ENCODE assay signal across 1 cellular context in the genomic region with DNA sequence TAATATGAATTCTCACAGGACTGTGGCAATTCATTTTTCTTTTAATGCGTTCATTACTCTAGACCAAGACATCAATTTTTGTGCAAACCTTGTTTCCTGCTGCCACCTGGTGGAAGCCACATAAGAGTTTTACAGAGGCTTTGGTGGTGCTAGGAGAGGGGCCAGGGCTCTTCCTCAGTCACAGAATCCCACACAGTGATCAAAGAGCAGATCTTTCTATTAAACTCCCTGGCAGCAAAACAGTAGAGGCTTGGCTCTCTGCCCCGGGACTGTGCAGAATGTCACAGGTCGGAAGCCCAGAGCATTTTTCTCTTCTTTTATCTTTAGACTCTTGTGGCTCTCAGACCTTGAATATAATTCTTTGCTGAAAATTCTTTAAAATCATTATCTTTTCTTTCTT.
TF ChIP-seq lines count a peak whose summit lies in the region.

No MANE protein-coding gene starts in this region.

TF ChIP-seq in HepG2, 621 proteins besides CTCF, POLR2A, EP300 and RAD21 (continued from another document):
- TF ChIP-seq, protein P1, sequence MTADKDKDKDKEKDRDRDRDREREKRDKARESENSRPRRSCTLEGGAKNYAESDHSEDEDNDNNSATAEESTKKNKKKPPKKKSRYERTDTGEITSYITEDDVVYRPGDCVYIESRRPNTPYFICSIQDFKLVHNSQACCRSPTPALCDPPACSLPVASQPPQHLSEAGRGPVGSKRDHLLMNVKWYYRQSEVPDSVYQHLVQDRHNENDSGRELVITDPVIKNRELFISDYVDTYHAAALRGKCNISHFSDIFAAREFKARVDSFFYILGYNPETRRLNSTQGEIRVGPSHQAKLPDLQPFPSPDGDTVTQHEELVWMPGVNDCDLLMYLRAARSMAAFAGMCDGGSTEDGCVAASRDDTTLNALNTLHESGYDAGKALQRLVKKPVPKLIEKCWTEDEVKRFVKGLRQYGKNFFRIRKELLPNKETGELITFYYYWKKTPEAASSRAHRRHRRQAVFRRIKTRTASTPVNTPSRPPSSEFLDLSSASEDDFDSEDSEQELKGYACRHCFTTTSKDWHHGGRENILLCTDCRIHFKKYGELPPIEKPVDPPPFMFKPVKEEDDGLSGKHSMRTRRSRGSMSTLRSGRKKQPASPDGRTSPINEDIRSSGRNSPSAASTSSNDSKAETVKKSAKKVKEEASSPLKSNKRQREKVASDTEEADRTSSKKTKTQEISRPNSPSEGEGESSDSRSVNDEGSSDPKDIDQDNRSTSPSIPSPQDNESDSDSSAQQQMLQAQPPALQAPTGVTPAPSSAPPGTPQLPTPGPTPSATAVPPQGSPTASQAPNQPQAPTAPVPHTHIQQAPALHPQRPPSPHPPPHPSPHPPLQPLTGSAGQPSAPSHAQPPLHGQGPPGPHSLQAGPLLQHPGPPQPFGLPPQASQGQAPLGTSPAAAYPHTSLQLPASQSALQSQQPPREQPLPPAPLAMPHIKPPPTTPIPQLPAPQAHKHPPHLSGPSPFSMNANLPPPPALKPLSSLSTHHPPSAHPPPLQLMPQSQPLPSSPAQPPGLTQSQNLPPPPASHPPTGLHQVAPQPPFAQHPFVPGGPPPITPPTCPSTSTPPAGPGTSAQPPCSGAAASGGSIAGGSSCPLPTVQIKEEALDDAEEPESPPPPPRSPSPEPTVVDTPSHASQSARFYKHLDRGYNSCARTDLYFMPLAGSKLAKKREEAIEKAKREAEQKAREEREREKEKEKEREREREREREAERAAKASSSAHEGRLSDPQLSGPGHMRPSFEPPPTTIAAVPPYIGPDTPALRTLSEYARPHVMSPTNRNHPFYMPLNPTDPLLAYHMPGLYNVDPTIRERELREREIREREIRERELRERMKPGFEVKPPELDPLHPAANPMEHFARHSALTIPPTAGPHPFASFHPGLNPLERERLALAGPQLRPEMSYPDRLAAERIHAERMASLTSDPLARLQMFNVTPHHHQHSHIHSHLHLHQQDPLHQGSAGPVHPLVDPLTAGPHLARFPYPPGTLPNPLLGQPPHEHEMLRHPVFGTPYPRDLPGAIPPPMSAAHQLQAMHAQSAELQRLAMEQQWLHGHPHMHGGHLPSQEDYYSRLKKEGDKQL (CRISPR knock-in tag; IDR thresholded peaks at IDR 0.05; ENCODE audit: low read depth): no peak
